ENCODE assay signal across 8 cellular contexts in the genomic region with DNA sequence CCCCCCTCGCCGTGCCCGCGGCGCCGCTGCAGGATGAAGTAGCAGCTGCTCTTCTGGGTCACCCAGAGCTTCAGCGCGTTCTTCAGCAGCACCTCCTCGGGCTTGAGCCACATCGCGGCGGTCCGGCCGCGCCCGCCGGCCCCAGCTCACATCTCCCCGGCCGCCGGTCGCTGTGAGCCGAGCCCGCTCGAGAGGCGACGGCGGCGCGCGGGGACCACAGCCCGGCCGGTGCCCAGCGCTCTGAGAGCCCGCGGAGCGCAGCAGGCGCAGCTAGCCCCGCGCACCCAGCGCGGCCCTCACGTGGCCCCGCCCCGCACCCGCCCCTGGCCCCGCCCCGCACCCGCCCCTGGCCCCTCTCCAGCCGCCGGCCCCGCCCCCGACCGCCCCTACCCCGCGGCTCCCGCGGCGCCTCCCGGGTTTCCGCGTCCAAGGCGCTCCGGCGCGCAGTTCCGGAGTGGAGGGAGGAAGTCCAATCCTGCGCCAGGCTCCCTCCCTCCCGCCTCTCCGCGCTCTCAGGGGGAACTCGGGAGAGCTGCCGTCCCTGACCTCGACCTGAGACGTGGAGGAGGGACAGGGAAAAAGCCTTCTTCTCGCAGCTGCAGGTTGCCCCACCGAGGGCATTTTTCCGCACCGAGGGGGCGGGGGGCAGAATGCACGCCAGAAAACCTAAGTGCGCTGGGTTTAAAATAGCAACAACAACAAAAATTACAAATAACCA. TPM values are rescaled to one million over a fixed set of nuclear protein-coding genes. Genes with fewer than 3 reads are reported as not detected.
A peak's percentile ranks its signal among the peaks of the same experiment; 100 is the strongest.
DNase-seq lines count a peak whose midpoint lies in the region; ATAC-seq, FAIRE-seq and TF ChIP-seq lines count a peak whose summit lies in the region.

TSS of gene TBC1D8 (minus strand) at position 242 of the 718 bp plus-strand sequence. CDS start at position 113, 129 bp downstream.

- H4K5ac ChIP-seq in H1 (ENCODE audit: insufficient read length, low read depth, low read length), result no peak within 1 kb of the TSS

- TF ChIP-seq CTCF in H1 (IDR thresholded peaks at IDR 0.05; ENCODE audit: control extremely low read depth in 1 of 3, insufficient read depth in 1 of 3, low read depth in 1 of 3, low read length in 3 of 3), result no peak

- H3K23me2 ChIP-seq in H1 (ENCODE audit: low read depth, low read length), result peaks cover 21% of the 10 kb centered on the region

- ATAC-seq in GM19035 (IDR thresholded peaks at IDR 0.05; ENCODE audit: unreplicated experiment), result peak; percentile 78
- peak; percentile 66 for ATAC-seq in HG03342 (IDR thresholded peaks at IDR 0.05; ENCODE audit: unreplicated experiment)
- ATAC-seq in activated CD8-positive, alpha-beta memory T cell treated with anti-CD3 and anti-CD28 coated beads, Interleukin-2, amount 10 ng/mL, durations not matched to agents 7 days and 5 days, result peak; percentile 94
- ATAC-seq in memory B cell (ENCODE audit: low read depth), result peak; percentile 67

- no peak within 1 kb of the TSS for H2BK12ac ChIP-seq in H1 (ENCODE audit: low read depth, low read length)

- H4K8ac ChIP-seq in H1 (ENCODE audit: extremely low read depth, insufficient read depth, low read length), result peak within 1 kb of the TSS; percentile 45

- H3K27me3 Mint-ChIP-seq in activated CD8-positive, alpha-beta memory T cell treated with anti-CD3 and anti-CD28 coated beads, Interleukin-2, amount 10 ng/mL, durations not matched to agents 7 days and 5 days, result peaks cover 73% of the 10 kb centered on the region
- H3K27me3 Mint-ChIP-seq in memory B cell, result peaks cover 2% of the 10 kb centered on the region

- no peak within 1 kb of the TSS for H2AK5ac ChIP-seq in H1 (ENCODE audit: low read depth, low read length)

- H4K91ac ChIP-seq in H1 (replicated peaks; ENCODE audit: insufficient read length, low read length), result no peak within 1 kb of the TSS

- H3K79me1 ChIP-seq in H1 (ENCODE audit: low read depth, low read length), result peaks cover 3% of the 10 kb centered on the region; the same call in 1 of the 2 replicates

- peak within 1 kb of the TSS; percentile 75 to 89 for H3K4me2 ChIP-seq in H1 (ENCODE audit: insufficient read depth in 1 of 2, low read depth in 2 of 2, low read length in 2 of 2)

- no peak within 1 kb of the TSS for H3K14ac ChIP-seq in H1 (ENCODE audit: insufficient read length)

- H3K4me1 ChIP-seq in H1 (replicated peaks in 1 of 4; ENCODE audit: control insufficient read depth in 3 of 4, insufficient read depth in 4 of 4, low read length in 3 of 4), result peaks cover 6 to 12% (median 9%) of the 10 kb centered on the region in 4 experiments

- no peak for FAIRE-seq in H1 (lab: Jason Lieb, UNC)

- H2AFZ ChIP-seq in H1 (ENCODE audit: low read length), result peak within 1 kb of the TSS; percentile 41; the same call in 1 of the 2 replicates

- peaks cover 0 to 8% (median 2%) of the 10 kb centered on the region in 4 experiments; a peak in 4 of 7 replicates for H3K27me3 ChIP-seq in H1 (replicated peaks in 1 of 4; ENCODE audit: control insufficient read depth in 3 of 4, extremely low read depth in 1 of 4, insufficient read depth in 3 of 4, low read length in 3 of 4)

- POLR2A ChIA-PET in H1 (lab: Charles Lee; ENCODE audit: partially characterized antibody), result interaction anchor here (0.7 to 16.5 kb wide), 10 partner anchors 10 to 146 kb away, joined by 3 to 151 read pairs (median 5); partner anchors contain the start of gene RPL31

- peaks cover 14% of the 10 kb centered on the region for H3K4me1 Mint-ChIP-seq in activated CD8-positive, alpha-beta memory T cell treated with anti-CD3 and anti-CD28 coated beads, Interleukin-2, amount 10 ng/mL, durations not matched to agents 7 days and 5 days
- peaks cover 17% of the 10 kb centered on the region for H3K4me1 Mint-ChIP-seq in memory B cell

- no peak within 1 kb of the TSS for H3K4ac ChIP-seq in H1 (replicated peaks; ENCODE audit: insufficient read length, low read depth, low read length)

- no peak within 1 kb of the TSS for H3K27ac Mint-ChIP-seq in activated CD8-positive, alpha-beta memory T cell treated with anti-CD3 and anti-CD28 coated beads, Interleukin-2, amount 10 ng/mL, durations not matched to agents 7 days and 5 days
- H3K27ac Mint-ChIP-seq in memory B cell, result no peak within 1 kb of the TSS

- no peak for TF ChIP-seq EP300 in H1 (IDR thresholded peaks at IDR 0.05; ENCODE audit: borderline replicate concordance in 1 of 2, low read depth in 2 of 2, low read length in 2 of 2)

- H2BK5ac ChIP-seq in H1 (ENCODE audit: low read depth, low read length), result no peak within 1 kb of the TSS; the same call in 1 of the 2 replicates

- CTCF ChIA-PET in activated CD8-positive, alpha-beta memory T cell treated with anti-CD3 and anti-CD28 coated beads, Interleukin-2, amount 10 ng/mL, durations not matched to agents 7 days and 5 days (lab: Charles Lee), result interaction anchor here (0.5 to 3.3 kb wide), 4 partner anchors 54 to 1986 kb away, joined by 3 to 10 read pairs (median 6); no protein-coding TSS in a partner anchor
- CTCF ChIA-PET in H1 (lab: Charles Lee; ENCODE audit: partially characterized antibody), result interaction anchor here (0.6 to 4.7 kb wide), 13 partner anchors 9 to 140 kb away, joined by 3 to 64 read pairs (median 10); no protein-coding TSS in a partner anchor

- no peaks in the 10 kb centered on the region for H3K36me3 ChIP-seq in H1 (ENCODE audit: control insufficient read depth in 2 of 4, insufficient read depth in 4 of 4, low read length in 3 of 4)

- no peak within 1 kb of the TSS; the same call in 1 of the 2 replicates for H3K18ac ChIP-seq in H1 (ENCODE audit: extremely low read depth, low read length)

- H3K23ac ChIP-seq in H1 (ENCODE audit: insufficient read length), result no peak within 1 kb of the TSS

- H3K36me3 Mint-ChIP-seq in activated CD8-positive, alpha-beta memory T cell treated with anti-CD3 and anti-CD28 coated beads, Interleukin-2, amount 10 ng/mL, durations not matched to agents 7 days and 5 days, result no peaks in the 10 kb centered on the region
- H3K36me3 Mint-ChIP-seq in memory B cell, result no peaks in the 10 kb centered on the region

- DNase-seq in AG20443 (ENCODE audit: low spot score), result peak; percentile 98
- peak; percentile 87 for DNase-seq in NCI-H774 (lab: John Stamatoyannopoulos, UW)
- DNase-seq in activated CD8-positive, alpha-beta memory T cell treated with anti-CD3 and anti-CD28 coated beads, Interleukin-2, amount 10 ng/mL, durations not matched to agents 7 days and 5 days, result peak; percentile 64
- peak in 1 of 2 experiments; percentile 89 for DNase-seq in H1 (ENCODE audit: low read depth in 1 of 2, low spot score in 2 of 2)
- DNase-seq in memory B cell (ENCODE audit: low spot score in 2 of 2), result peak; percentile 25 to 45
- peak; percentile 29 to 59 (median 44) for DNase-seq in stimulated activated CD4-positive, alpha-beta T cell treated with anti-CD3 and anti-CD28 coated beads, TNF-alpha, amount 100 ng/mL, for 48 hours (ENCODE audit: low read depth in 3 of 3)

- no peaks in the 10 kb centered on the region for H3K9me3 ChIP-seq in H1 (ENCODE audit: insufficient read depth in 2 of 2, low read depth in 1 of 2, low read length in 1 of 2)

- TF ChIP-seq POLR2A in H1 (IDR thresholded peaks at IDR 0.05; ENCODE audit: control extremely low read depth in 1 of 2, low read depth in 2 of 2, low read length in 2 of 2), result peak in 1 of 2 experiments; percentile 42; a peak in 1 of 3 replicates

- 1% methylated on average over 29 of the region's 81 CpGs; no CpG with 5 or more reads in 1 of the 2 experiments for WGBS in H1 (ENCODE audit: extremely low coverage in 1 of 2, insufficient coverage in 1 of 2, insufficient read length in 1 of 2, insufficient replicate concordance in 2 of 2, low coverage in 1 of 2, low lambda C conversion rate in 2 of 2, missing lambda C conversion rate in 1 of 2), 2 experiments

- H4K20me1 ChIP-seq in H1 (replicated peaks in 1 of 2; ENCODE audit: control insufficient read depth in 1 of 2, insufficient read depth in 2 of 2, low read length in 2 of 2), result no peaks in the 10 kb centered on the region

- H2BK20ac ChIP-seq in H1 (ENCODE audit: low read length), result no peak within 1 kb of the TSS

- H3K79me2 ChIP-seq in H1 (ENCODE audit: control insufficient read depth in 1 of 2, insufficient read depth in 2 of 2, low read length in 2 of 2), result peaks cover 0 to 41% of the 10 kb centered on the region in 2 experiments; a peak in 2 of 4 replicates

- H3K9ac ChIP-seq in H1 (replicated peaks in 1 of 4; ENCODE audit: extremely low read depth in 1 of 4, low read depth in 3 of 4, low read length in 3 of 4), result peak within 1 kb of the TSS in 2 of 4 experiments; percentile 33 to 80; a peak in 2 of 7 replicates

- no peak within 1 kb of the TSS for H2BK120ac ChIP-seq in H1 (replicated peaks; ENCODE audit: low read depth, low read length)

- peak within 1 kb of the TSS; percentile 70 for H3K4me3 Mint-ChIP-seq in activated CD8-positive, alpha-beta memory T cell treated with anti-CD3 and anti-CD28 coated beads, Interleukin-2, amount 10 ng/mL, durations not matched to agents 7 days and 5 days
- peak within 1 kb of the TSS; percentile 88 for H3K4me3 Mint-ChIP-seq in memory B cell

- H2BK15ac ChIP-seq in H1 (ENCODE audit: low read length), result no peak within 1 kb of the TSS

- no peak within 1 kb of the TSS for H3K27ac ChIP-seq in H1 (ENCODE audit: low read depth, low read length)

- H3K4me3 ChIP-seq in H1 (ENCODE audit: extremely low read depth in 1 of 4, insufficient read depth in 2 of 4, low read depth in 3 of 4, low read length in 4 of 4), result peak within 1 kb of the TSS; percentile 62 to 81 (median 72)

- no peak for TF ChIP-seq RAD21 in H1 (IDR thresholded peaks at IDR 0.05 in 1 of 2, conservative IDR thresholded peaks at IDR 0.05 in 1 of 2; ENCODE audit: low read depth in 2 of 2, low read length in 2 of 2)

- H3K9me3 Mint-ChIP-seq in activated CD8-positive, alpha-beta memory T cell treated with anti-CD3 and anti-CD28 coated beads, Interleukin-2, amount 10 ng/mL, durations not matched to agents 7 days and 5 days (ENCODE audit: low read depth), result no peaks in the 10 kb centered on the region
- no peaks in the 10 kb centered on the region for H3K9me3 Mint-ChIP-seq in memory B cell

- H3K56ac ChIP-seq in H1 (replicated peaks; ENCODE audit: insufficient read length, low read depth, low read length), result no peak within 1 kb of the TSS

TF ChIP-seq in H1, 55 proteins besides CTCF, POLR2A, EP300 and RAD21 (continues in another document):
- TF ChIP-seq TAF7 (optimal IDR thresholded peaks at IDR 0.05; ENCODE audit: borderline replicate concordance, low read depth, low read length) (peak; percentile 28), RFX5 (IDR thresholded peaks at IDR 0.05; ENCODE audit: borderline replicate concordance, low read depth, low read length) (no peak)

RNA-seq across cellular contexts. Expression of gene TBC1D8, which starts in this region (rescaled TPM):
- under 1 TPM; 0.12 to 0.45 TPM for total RNA-seq in activated CD8-positive, alpha-beta memory T cell treated with anti-CD3 and anti-CD28 coated beads, Interleukin-2, amount 10 ng/mL, durations not matched to agents 7 days and 5 days
- total RNA-seq in H1 (2021; fragmentation: NEBNext Ultra II Directional; extraction: Animal tissue kit (Norgen Biotek cat#: 25700)), result 21.8 and 24.0 TPM in 2 replicates
- polyA plus RNA-seq in H1 (2011; rRNA removed), result 20.8 and 27.2 TPM in 2 replicates
- 24.9 TPM for polyA plus RNA-seq in H1 (2011; cell fraction: cytosol; rRNA removed)
- polyA plus RNA-seq in H1 (2011; cell fraction: nucleus; rRNA removed), result 87.3 TPM
- 21.5 to 24.8 TPM (median 23.1 TPM) in 4 replicates for polyA plus RNA-seq in H1 (2012, experiment 1 of 2)
- polyA plus RNA-seq in H1 (2012, experiment 2 of 2), result 7.7 TPM
- polyA plus RNA-seq in H1 (2013, experiment 1 of 2), result 14.1 TPM
- 14.4 TPM for polyA plus RNA-seq in H1 (2013, experiment 2 of 2)
- polyA minus RNA-seq in H1 (2011; rRNA and poly(A)+ RNA removed), result 40.6 and 53.8 TPM in 2 replicates
- polyA minus RNA-seq in H1 (2011; cell fraction: cytosol; rRNA and poly(A)+ RNA removed), result 13.4 TPM
- 50.2 TPM for polyA minus RNA-seq in H1 (2011; cell fraction: nucleus; rRNA and poly(A)+ RNA removed)

Comparison
In these comparisons a context has a peak if more than half of its experiments do, and no peak if none do; other contexts are left out.
1. RNA of gene TBC1D8 (total RNA-seq): 21.8 to 24.0 TPM in H1; 0.12 to 0.45 TPM in activated CD8-positive, alpha-beta memory T cell treated with anti-CD3 and anti-CD28 coated beads, Interleukin-2, amount 10 ng/mL, durations not matched to agents 7 days and 5 days; every median in the first group is over 10 times any median in the second.
2. Peak in DNase-seq and ATAC-seq in activated CD8-positive, alpha-beta memory T cell treated with anti-CD3 and anti-CD28 coated beads, Interleukin-2, amount 10 ng/mL, durations not matched to agents 7 days and 5 days; RNA of the gene not detected or under 1 TPM.
3. Peak in every context shown above with its lines, with median percentiles within 50 percentile points of each other: ATAC-seq.